In the genomic region with DNA sequence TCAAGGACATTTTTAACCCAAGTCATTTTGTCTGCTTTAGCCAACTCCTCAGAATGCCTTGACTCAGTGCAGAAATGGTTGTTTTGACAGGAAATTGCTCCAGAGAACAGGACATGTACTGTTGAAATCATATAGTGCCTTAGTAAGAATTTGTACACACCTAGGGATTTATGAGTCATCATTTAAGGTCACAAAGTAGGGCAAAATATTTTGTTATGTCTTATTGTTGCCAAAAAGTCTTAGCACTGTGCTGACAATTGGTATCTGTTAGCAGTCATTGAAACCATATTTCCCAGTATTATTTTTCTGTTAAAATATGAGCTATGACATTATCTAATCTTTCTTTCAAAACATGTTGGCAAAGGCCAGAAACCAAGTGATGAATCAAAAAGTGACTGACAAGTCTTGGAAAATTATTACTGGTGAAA, we compare ENCODE assay signal across 1 cellular context.
A peak's percentile ranks its signal among the peaks of the same experiment; 100 is the strongest.
TF ChIP-seq lines count a peak whose summit lies in the region.

No MANE protein-coding gene starts in this region.

TF ChIP-seq in K562, 482 proteins besides CTCF, POLR2A, EP300 and RAD21 (continued from another document):
- TF ChIP-seq, protein P1, sequence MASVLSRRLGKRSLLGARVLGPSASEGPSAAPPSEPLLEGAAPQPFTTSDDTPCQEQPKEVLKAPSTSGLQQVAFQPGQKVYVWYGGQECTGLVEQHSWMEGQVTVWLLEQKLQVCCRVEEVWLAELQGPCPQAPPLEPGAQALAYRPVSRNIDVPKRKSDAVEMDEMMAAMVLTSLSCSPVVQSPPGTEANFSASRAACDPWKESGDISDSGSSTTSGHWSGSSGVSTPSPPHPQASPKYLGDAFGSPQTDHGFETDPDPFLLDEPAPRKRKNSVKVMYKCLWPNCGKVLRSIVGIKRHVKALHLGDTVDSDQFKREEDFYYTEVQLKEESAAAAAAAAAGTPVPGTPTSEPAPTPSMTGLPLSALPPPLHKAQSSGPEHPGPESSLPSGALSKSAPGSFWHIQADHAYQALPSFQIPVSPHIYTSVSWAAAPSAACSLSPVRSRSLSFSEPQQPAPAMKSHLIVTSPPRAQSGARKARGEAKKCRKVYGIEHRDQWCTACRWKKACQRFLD (CRISPR knock-in tag; IDR thresholded peaks at IDR 0.05) = no peak
- TF ChIP-seq FOXP1 (CRISPR knock-in tag; IDR thresholded peaks at IDR 0.05) (no peak), MEIS2 (IDR thresholded peaks at IDR 0.05; ENCODE audit: partially characterized antibody) (peak; percentile 71), CXXC5 (CRISPR knock-in tag; IDR thresholded peaks at IDR 0.05) (no peak), ZNF431 (CRISPR knock-in tag; IDR thresholded peaks at IDR 0.05) (no peak), FOSL1 (tag; conservative IDR thresholded peaks at IDR 0.05) (peak; percentile 38; the same call in 1 of the 2 replicates), EZH2 (IDR thresholded peaks at IDR 0.05; ENCODE audit: borderline replicate concordance, low read depth, low read length) (no peak), ZNF57 (CRISPR knock-in tag; IDR thresholded peaks at IDR 0.05) (no peak), NR2F6 (CRISPR knock-in tag; IDR thresholded peaks at IDR 0.05) (no peak)
- TF ChIP-seq, protein P2, sequence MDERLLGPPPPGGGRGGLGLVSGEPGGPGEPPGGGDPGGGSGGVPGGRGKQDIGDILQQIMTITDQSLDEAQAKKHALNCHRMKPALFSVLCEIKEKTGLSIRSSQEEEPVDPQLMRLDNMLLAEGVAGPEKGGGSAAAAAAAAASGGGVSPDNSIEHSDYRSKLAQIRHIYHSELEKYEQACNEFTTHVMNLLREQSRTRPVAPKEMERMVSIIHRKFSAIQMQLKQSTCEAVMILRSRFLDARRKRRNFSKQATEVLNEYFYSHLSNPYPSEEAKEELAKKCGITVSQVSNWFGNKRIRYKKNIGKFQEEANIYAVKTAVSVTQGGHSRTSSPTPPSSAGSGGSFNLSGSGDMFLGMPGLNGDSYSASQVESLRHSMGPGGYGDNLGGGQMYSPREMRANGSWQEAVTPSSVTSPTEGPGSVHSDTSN (CRISPR knock-in tag; IDR thresholded peaks at IDR 0.05; ENCODE audit: low read depth) = no peak
- TF ChIP-seq, protein P2 (tag; conservative IDR thresholded peaks at IDR 0.05; ENCODE audit: low read depth) = peak; percentile 83
- TF ChIP-seq, protein P3, sequence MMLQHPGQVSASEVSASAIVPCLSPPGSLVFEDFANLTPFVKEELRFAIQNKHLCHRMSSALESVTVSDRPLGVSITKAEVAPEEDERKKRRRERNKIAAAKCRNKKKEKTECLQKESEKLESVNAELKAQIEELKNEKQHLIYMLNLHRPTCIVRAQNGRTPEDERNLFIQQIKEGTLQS (IDR thresholded peaks at IDR 0.05) = peak; percentile 76
- TF ChIP-seq, protein P3 (CRISPR knock-in tag; conservative IDR thresholded peaks at IDR 0.05) = no peak
- TF ChIP-seq, protein P4, sequence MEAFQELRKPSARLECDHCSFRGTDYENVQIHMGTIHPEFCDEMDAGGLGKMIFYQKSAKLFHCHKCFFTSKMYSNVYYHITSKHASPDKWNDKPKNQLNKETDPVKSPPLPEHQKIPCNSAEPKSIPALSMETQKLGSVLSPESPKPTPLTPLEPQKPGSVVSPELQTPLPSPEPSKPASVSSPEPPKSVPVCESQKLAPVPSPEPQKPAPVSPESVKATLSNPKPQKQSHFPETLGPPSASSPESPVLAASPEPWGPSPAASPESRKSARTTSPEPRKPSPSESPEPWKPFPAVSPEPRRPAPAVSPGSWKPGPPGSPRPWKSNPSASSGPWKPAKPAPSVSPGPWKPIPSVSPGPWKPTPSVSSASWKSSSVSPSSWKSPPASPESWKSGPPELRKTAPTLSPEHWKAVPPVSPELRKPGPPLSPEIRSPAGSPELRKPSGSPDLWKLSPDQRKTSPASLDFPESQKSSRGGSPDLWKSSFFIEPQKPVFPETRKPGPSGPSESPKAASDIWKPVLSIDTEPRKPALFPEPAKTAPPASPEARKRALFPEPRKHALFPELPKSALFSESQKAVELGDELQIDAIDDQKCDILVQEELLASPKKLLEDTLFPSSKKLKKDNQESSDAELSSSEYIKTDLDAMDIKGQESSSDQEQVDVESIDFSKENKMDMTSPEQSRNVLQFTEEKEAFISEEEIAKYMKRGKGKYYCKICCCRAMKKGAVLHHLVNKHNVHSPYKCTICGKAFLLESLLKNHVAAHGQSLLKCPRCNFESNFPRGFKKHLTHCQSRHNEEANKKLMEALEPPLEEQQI (IDR thresholded peaks at IDR 0.05) = no peak
- TF ChIP-seq, protein P5, sequence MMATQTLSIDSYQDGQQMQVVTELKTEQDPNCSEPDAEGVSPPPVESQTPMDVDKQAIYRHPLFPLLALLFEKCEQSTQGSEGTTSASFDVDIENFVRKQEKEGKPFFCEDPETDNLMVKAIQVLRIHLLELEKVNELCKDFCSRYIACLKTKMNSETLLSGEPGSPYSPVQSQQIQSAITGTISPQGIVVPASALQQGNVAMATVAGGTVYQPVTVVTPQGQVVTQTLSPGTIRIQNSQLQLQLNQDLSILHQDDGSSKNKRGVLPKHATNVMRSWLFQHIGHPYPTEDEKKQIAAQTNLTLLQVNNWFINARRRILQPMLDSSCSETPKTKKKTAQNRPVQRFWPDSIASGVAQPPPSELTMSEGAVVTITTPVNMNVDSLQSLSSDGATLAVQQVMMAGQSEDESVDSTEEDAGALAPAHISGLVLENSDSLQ (IDR thresholded peaks at IDR 0.05) = peak; percentile 29; the same call in 1 of the 2 replicates
- TF ChIP-seq, protein P6, sequence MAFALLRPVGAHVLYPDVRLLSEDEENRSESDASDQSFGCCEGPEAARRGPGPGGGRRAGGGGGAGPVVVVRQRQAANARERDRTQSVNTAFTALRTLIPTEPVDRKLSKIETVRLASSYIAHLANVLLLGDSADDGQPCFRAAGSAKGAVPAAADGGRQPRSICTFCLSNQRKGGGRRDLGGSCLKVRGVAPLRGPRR (CRISPR knock-in tag; IDR thresholded peaks at IDR 0.05) = no peak
- TF ChIP-seq, protein P7, sequence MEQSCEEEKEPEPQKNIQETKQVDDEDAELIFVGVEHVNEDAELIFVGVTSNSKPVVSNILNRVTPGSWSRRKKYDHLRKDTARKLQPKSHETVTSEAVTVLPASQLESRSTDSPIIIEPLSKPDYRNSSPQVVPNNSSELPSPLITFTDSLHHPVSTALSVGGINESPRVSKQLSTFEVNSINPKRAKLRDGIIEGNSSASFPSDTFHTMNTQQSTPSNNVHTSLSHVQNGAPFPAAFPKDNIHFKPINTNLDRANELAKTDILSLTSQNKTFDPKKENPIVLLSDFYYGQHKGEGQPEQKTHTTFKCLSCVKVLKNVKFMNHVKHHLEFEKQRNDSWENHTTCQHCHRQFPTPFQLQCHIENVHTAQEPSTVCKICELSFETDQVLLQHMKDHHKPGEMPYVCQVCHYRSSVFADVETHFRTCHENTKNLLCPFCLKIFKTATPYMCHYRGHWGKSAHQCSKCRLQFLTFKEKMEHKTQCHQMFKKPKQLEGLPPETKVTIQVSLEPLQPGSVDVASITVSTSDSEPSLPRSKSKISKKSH (CRISPR knock-in tag; IDR thresholded peaks at IDR 0.05) = no peak
